Comparison of ENCODE assay signal across 9 cellular contexts in genomic region chr3:133479895-133480669, GRCh38.
A peak's percentile ranks its signal among the peaks of the same experiment; 100 is the strongest.
DNase-seq lines count a peak whose midpoint lies in the region; ATAC-seq and TF ChIP-seq lines count a peak whose summit lies in the region.
"Had no signal": no experiment of that assay in that cellular context is flagged by ENCODE, and none has a peak within 500 bp of the region (broad histone marks: within the 10 kb centered on the region; RNA-seq: fewer than 3 reads in every experiment).

No MANE protein-coding gene starts in this region.

- H3K36me3 Mint-ChIP-seq in activated naive CD4-positive, alpha-beta T cell treated with anti-CD3 and anti-CD28 coated beads, Interleukin-2, amount 10 ng/mL, durations not matched to agents 7 days and 5 days: no peaks in the 10 kb centered on the region
- H3K36me3 Mint-ChIP-seq in activated naive CD4-positive, alpha-beta T cell treated with anti-CD3 and anti-CD28 coated beads, Interleukin-2, amount 50 U/mL, for 72 hours: peaks cover 0 to 16% of the 10 kb centered on the region in 2 donors

- H3K9me3 ChIP-seq in transverse colon: no peaks in the 10 kb centered on the region

- no peak for TF ChIP-seq EP300 in transverse colon (IDR thresholded peaks at IDR 0.05; ENCODE audit: low read depth)

- H3K9me3 Mint-ChIP-seq in activated naive CD4-positive, alpha-beta T cell treated with anti-CD3 and anti-CD28 coated beads, Interleukin-2, amount 10 ng/mL, durations not matched to agents 7 days and 5 days: peaks cover 2% of the 10 kb centered on the region
- peaks cover 0 to 11% of the 10 kb centered on the region in 2 donors for H3K9me3 Mint-ChIP-seq in activated naive CD4-positive, alpha-beta T cell treated with anti-CD3 and anti-CD28 coated beads, Interleukin-2, amount 50 U/mL, for 72 hours
- H3K9me3 Mint-ChIP-seq: activated T-helper 1 cell treated with anti-CD3 and anti-CD28 coated beads, Interleukin-12 subunit alpha, Interleukin-12 subunit beta, Interleukin-2, Interleukin-4 antibody, amounts not matched to agents 30 ng/mL and 10 ng/mL and 1 ng/mL, durations not matched to agents 14 hours and 24 hours and 36 hours had no signal

- no peaks in the 10 kb centered on the region for H3K27me3 Mint-ChIP-seq in activated naive CD4-positive, alpha-beta T cell treated with anti-CD3 and anti-CD28 coated beads, Interleukin-2, amount 10 ng/mL, durations not matched to agents 7 days and 5 days

- DNase-seq in activated naive CD4-positive, alpha-beta T cell treated with anti-CD3 and anti-CD28 coated beads, Interleukin-2, amount 10 ng/mL, durations not matched to agents 7 days and 5 days: no peak
- DNase-seq in activated naive CD4-positive, alpha-beta T cell treated with anti-CD3 and anti-CD28 coated beads, Interleukin-2, amount 50 U/mL, for 72 hours (ENCODE audit: low spot score in 2 of 2): no peak
- DNase-seq in SW480 (ENCODE audit: low spot score): peak; percentile 90
- DNase-seq in transverse colon: no peak
- DNase-seq in SHP77 (lab: John Stamatoyannopoulos, UW): no peak
- DNase-seq in SIG-M5 treated with dmso at 0.1 percent for 504 hours (lab: John Stamatoyannopoulos, UW; ENCODE audit: unreplicated experiment): no peak
- no peak for DNase-seq in inferior parietal cortex (ENCODE audit: extremely low spot score)

- CTCF ChIA-PET in activated naive CD4-positive, alpha-beta T cell treated with anti-CD3 and anti-CD28 coated beads, Interleukin-2, amount 10 ng/mL, durations not matched to agents 7 days and 5 days (lab: Charles Lee): interaction anchor here (1.0 to 4.7 kb wide), 4 partner anchors 9 to 23 kb away, joined by 3 to 24 read pairs (median 4); no protein-coding TSS in a partner anchor

- peaks cover 0 to 20% (median 8%) of the 10 kb centered on the region in 4 donors for H3K4me1 ChIP-seq in transverse colon

- intact Hi-C loops in transverse colon (cut with DNase I; ENCODE audit: low total_unique reads): no loop called here

- 53 to 63% methylated on average over 6 to 7 of the region's 7 CpGs for WGBS in transverse colon (ENCODE audit: low coverage in 1 of 2), 2 donors

- H3K4me3 ChIP-seq in transverse colon: no peak overlapping the region

- no peak for TF ChIP-seq POLR2A in transverse colon (IDR thresholded peaks at IDR 0.05)

- peak overlapping the region; percentile 13 for H3K27ac Mint-ChIP-seq in activated naive CD4-positive, alpha-beta T cell treated with anti-CD3 and anti-CD28 coated beads, Interleukin-2, amount 10 ng/mL, durations not matched to agents 7 days and 5 days
- peak overlapping the region in 1 of 2 donors; percentile 85 for H3K27ac Mint-ChIP-seq in activated naive CD4-positive, alpha-beta T cell treated with anti-CD3 and anti-CD28 coated beads, Interleukin-2, amount 50 U/mL, for 72 hours
- H3K27ac Mint-ChIP-seq: activated T-helper 1 cell treated with anti-CD3 and anti-CD28 coated beads, Interleukin-12 subunit alpha, Interleukin-12 subunit beta, Interleukin-2, Interleukin-4 antibody, amounts not matched to agents 30 ng/mL and 10 ng/mL and 1 ng/mL, durations not matched to agents 14 hours and 24 hours and 36 hours had no signal

- H3K4me1 Mint-ChIP-seq in activated naive CD4-positive, alpha-beta T cell treated with anti-CD3 and anti-CD28 coated beads, Interleukin-2, amount 10 ng/mL, durations not matched to agents 7 days and 5 days: peaks cover 66% of the 10 kb centered on the region

- in situ Hi-C loops in transverse colon (cut with MboI; ENCODE audit: low pct_ligation_motif_present in 1 of 4, low pct_unique_long_range_greater_than_20kb in 1 of 4, low sequenced_read_pairs in 3 of 4): no loop called here

- H3K27ac ChIP-seq in transverse colon: peak overlapping the region; percentile 75 to 89 (median 84)

- no peak for TF ChIP-seq CTCF in transverse colon (IDR thresholded peaks at IDR 0.05)

- H3K36me3 ChIP-seq in transverse colon: no peaks in the 10 kb centered on the region

- no peaks in the 10 kb centered on the region for H3K27me3 ChIP-seq in transverse colon

- no peak overlapping the region for H3K4me3 Mint-ChIP-seq in activated naive CD4-positive, alpha-beta T cell treated with anti-CD3 and anti-CD28 coated beads, Interleukin-2, amount 10 ng/mL, durations not matched to agents 7 days and 5 days
- H3K4me3 Mint-ChIP-seq: activated T-helper 1 cell treated with anti-CD3 and anti-CD28 coated beads, Interleukin-12 subunit alpha, Interleukin-12 subunit beta, Interleukin-2, Interleukin-4 antibody, amounts not matched to agents 30 ng/mL and 10 ng/mL and 1 ng/mL, durations not matched to agents 14 hours and 24 hours and 36 hours had no signal

- ATAC-seq in activated naive CD4-positive, alpha-beta T cell treated with anti-CD3 and anti-CD28 coated beads, Interleukin-2, amount 50 U/mL, for 72 hours: no peak
- ATAC-seq in HG03045 (IDR thresholded peaks at IDR 0.05; ENCODE audit: unreplicated experiment): peak; percentile 59
